Comparison of ENCODE assay signal across 28 cellular contexts in the genomic region with DNA sequence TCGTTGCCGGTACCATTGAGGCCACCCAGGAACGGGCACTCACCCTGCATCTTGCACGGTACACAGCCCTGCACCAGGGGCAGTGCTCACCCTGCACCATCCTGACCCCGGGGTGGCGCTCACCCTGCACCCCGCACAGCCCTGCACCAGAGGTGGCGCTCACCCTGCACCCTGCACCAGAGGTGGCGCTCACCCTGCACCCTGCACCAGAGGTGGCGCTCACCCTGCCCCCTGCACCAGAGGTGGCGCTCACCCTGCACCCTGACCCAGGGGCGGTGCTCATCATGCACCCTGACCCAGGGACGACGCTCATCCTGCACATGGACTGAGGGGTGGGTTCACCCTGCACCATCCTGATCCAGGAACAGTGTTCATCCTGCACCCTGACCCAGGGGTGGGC. TPM values are rescaled to one million over a fixed set of nuclear protein-coding genes. Genes with fewer than 3 reads are reported as not detected.
"Had no signal": no experiment of that assay in that cellular context is flagged by ENCODE, and none has a peak within 500 bp of the region (broad histone marks: within the 10 kb centered on the region; RNA-seq: fewer than 3 reads in every experiment).

No MANE protein-coding gene starts in this region.

- H3K9me3 ChIP-seq: ascending aorta, esophagus muscularis mucosa, heart right ventricle, neutrophil, right lobe of liver, upper lobe of left lung had no signal

- H3K4me3 Mint-ChIP-seq: activated naive CD8-positive, alpha-beta T cell; brain; dendritic cell treated with granulocyte-macrophage colony-stimulating factor and Interleukin-4, amounts not matched to agents 40 ng/mL and 50 ng/mL, for 4 days; endodermal cell; nephron; stimulated activated naive CD8-positive, alpha-beta T cell treated with anti-CD3 and anti-CD28 coated beads, Interleukin-15, Interleukin-2, amounts not matched to agents 100 ng/mL and 50 ng/mL, for 24 hours; T-cell; T-helper 2 cell treated with Interferon-gamma antibody and Interleukin-4, amounts not matched to agents 5 μg/mL and 100 μg/mL, for 36 hours had no signal

- ATAC-seq: foreskin keratinocyte had no signal

- H3K27me3 ChIP-seq: ascending aorta, cardiac muscle cell, esophagus muscularis mucosa, foreskin keratinocyte, heart right ventricle, neutrophil, right lobe of liver, upper lobe of left lung had no signal

- DNase-seq: activated CD4-positive, alpha-beta T cell treated with anti-CD3 and anti-CD28 coated beads for 4 hours; activated CD4-positive, alpha-beta T cell treated with anti-CD3 and anti-CD28 coated beads, Interleukin-2, amount 50 U/mL, for 4 hours; activated effector memory CD4-positive, alpha-beta T cell treated with Interleukin-2 at 50 U/mL for 16 hours; activated naive CD4-positive, alpha-beta T cell treated with Interleukin-2 at 50 U/mL for 16 hours; endodermal cell; foreskin keratinocyte; heart right ventricle; mammary epithelial cell; right lobe of liver; stimulated activated CD4-positive, alpha-beta T cell treated with anti-CD3 and anti-CD28 coated beads, Interleukin-2, amount 100 ng/mL, for 48 hours; substantia nigra; T-cell; upper lobe of left lung had no signal

- H3K4me1 ChIP-seq: foreskin keratinocyte had no signal

- H3K27ac Mint-ChIP-seq: activated naive CD8-positive, alpha-beta T cell; brain; dendritic cell treated with granulocyte-macrophage colony-stimulating factor and Interleukin-4, amounts not matched to agents 40 ng/mL and 50 ng/mL, for 4 days; endodermal cell; nephron; stimulated activated naive CD8-positive, alpha-beta T cell treated with anti-CD3 and anti-CD28 coated beads, Interleukin-15, Interleukin-2, amounts not matched to agents 100 ng/mL and 50 ng/mL, for 24 hours; T-cell; T-helper 2 cell treated with Interferon-gamma antibody and Interleukin-4, amounts not matched to agents 5 μg/mL and 100 μg/mL, for 36 hours had no signal

- H3K4me3 ChIP-seq: ascending aorta, cardiac muscle cell, esophagus muscularis mucosa, heart right ventricle, right lobe of liver, upper lobe of left lung had no signal

- H3K27ac ChIP-seq: ascending aorta, cardiac muscle cell, esophagus muscularis mucosa, foreskin keratinocyte, heart right ventricle, neutrophil, right lobe of liver, upper lobe of left lung had no signal

- H3K36me3 Mint-ChIP-seq: activated naive CD8-positive, alpha-beta T cell had no signal

- H3K27me3 Mint-ChIP-seq: activated naive CD8-positive, alpha-beta T cell; brain; dendritic cell treated with granulocyte-macrophage colony-stimulating factor and Interleukin-4, amounts not matched to agents 40 ng/mL and 50 ng/mL, for 4 days; stimulated activated naive CD8-positive, alpha-beta T cell treated with anti-CD3 and anti-CD28 coated beads, Interleukin-15, Interleukin-2, amounts not matched to agents 100 ng/mL and 50 ng/mL, for 24 hours; T-cell had no signal

- H3K9me3 Mint-ChIP-seq: brain; dendritic cell treated with granulocyte-macrophage colony-stimulating factor and Interleukin-4, amounts not matched to agents 40 ng/mL and 50 ng/mL, for 4 days; endodermal cell; nephron; stimulated activated naive CD8-positive, alpha-beta T cell treated with anti-CD3 and anti-CD28 coated beads, Interleukin-15, Interleukin-2, amounts not matched to agents 100 ng/mL and 50 ng/mL, for 24 hours; T-cell; T-helper 2 cell treated with Interferon-gamma antibody and Interleukin-4, amounts not matched to agents 5 μg/mL and 100 μg/mL, for 36 hours had no signal

RNA-seq across cellular contexts. Expression of a gene that starts 34.5 kb away (rescaled TPM):
- total RNA-seq: ascending aorta, foreskin keratinocyte, glomerular endothelial cell, liver, mammary epithelial cell, posterior vena cava, right lobe of liver, skeletal muscle tissue had no signal
- polyA plus RNA-seq: foreskin keratinocyte, mammary epithelial cell had no signal

RNA-seq across cellular contexts. Expression of a gene that starts 44.9 kb away (rescaled TPM):
- total RNA-seq: ascending aorta, endodermal cell, esophagus muscularis mucosa, foreskin keratinocyte, glomerular endothelial cell, heart right ventricle, mammary epithelial cell, osteocyte, posterior vena cava, skeletal muscle tissue, T-cell, upper lobe of left lung had no signal
- polyA plus RNA-seq: foreskin keratinocyte, heart right ventricle, mammary epithelial cell had no signal
